8 cellular contexts compared by ENCODE assay signal in genomic region chr1:12052008-12052573, GRCh38. TPM values are rescaled to one million over a fixed set of nuclear protein-coding genes. Genes with fewer than 3 reads are reported as not detected.
DNase-seq lines count a peak whose midpoint lies in the region; ATAC-seq and TF ChIP-seq lines count a peak whose summit lies in the region.

No MANE protein-coding gene starts in this region.

- H3K9me3 ChIP-seq in body of pancreas (no peaks in the 10 kb centered on the region), left lung (no peaks in the 10 kb centered on the region)
- no peaks in the 10 kb centered on the region for H3K9me3 ChIP-seq in CD4-positive, alpha-beta T cell (ENCODE audit: control insufficient read depth, low read length)

- no peak overlapping the region for H3K4me3 Mint-ChIP-seq in CD4-positive, alpha-beta T cell

- WGBS in body of pancreas, 2 donors, result 36 to 46% methylated on average over 9 of the region's 9 CpGs

- POLR2A ChIA-PET in CD4-positive, alpha-beta T cell (lab: Charles Lee), result interaction anchor here (0.7 kb wide), 1 partner anchor 123 kb away, joined by 3 read pairs; no protein-coding TSS in a partner anchor

- no peak overlapping the region for H3K27ac Mint-ChIP-seq in CD4-positive, alpha-beta T cell

- no peaks in the 10 kb centered on the region for H3K27me3 Mint-ChIP-seq in CD4-positive, alpha-beta T cell

- TF ChIP-seq POLR2A in body of pancreas (IDR thresholded peaks at IDR 0.05), result no peak

- H3K36me3 ChIP-seq in body of pancreas (replicated peaks in 1 of 2; ENCODE audit: insufficient read depth in 1 of 2, low read depth in 2 of 2) (no peaks in the 10 kb centered on the region), left lung (no peaks in the 10 kb centered on the region)

- H3K36me3 Mint-ChIP-seq in CD4-positive, alpha-beta T cell (ENCODE audit: low read depth), result no peaks in the 10 kb centered on the region

- ATAC-seq in GM18519 (IDR thresholded peaks at IDR 0.05; ENCODE audit: low FRiP score, unreplicated experiment), result peak; percentile 49
- ATAC-seq in HG02759 (IDR thresholded peaks at IDR 0.05; ENCODE audit: unreplicated experiment), result peak; percentile 75
- ATAC-seq in body of pancreas, result peak; percentile 62
- ATAC-seq in left lung, result peak; percentile 93
- ATAC-seq in CD4-positive, alpha-beta T cell (ENCODE audit: poor library complexity), result no peak

- no peaks in the 10 kb centered on the region for H3K4me1 Mint-ChIP-seq in CD4-positive, alpha-beta T cell (ENCODE audit: low read depth)

- no peak overlapping the region for H3K4me3 ChIP-seq in AG09309 (ENCODE audit: control insufficient read depth, low read depth, low read length)
- H3K4me3 ChIP-seq in body of pancreas, result no peak overlapping the region
- H3K4me3 ChIP-seq in left lung, result no peak overlapping the region

- intact Hi-C loops in body of pancreas (cut with DNase I), result no loop called here
- intact Hi-C loops in left lung (cut with DNase I), result no loop called here
- intact Hi-C loops in CD4-positive, alpha-beta T cell (cut with DNase I, micrococcal nuclease), result no loop called here

- H3K4me1 ChIP-seq in body of pancreas (no peaks in the 10 kb centered on the region), left lung (peaks cover 0 to 4% of the 10 kb centered on the region in 2 donors)

- CTCF ChIA-PET in CD4-positive, alpha-beta T cell (lab: Charles Lee), result no interaction called here

- H3K27ac ChIP-seq in body of pancreas (no peak overlapping the region), left lung (no peak overlapping the region)
- H3K27ac ChIP-seq in CD4-positive, alpha-beta T cell (ENCODE audit: low read depth, low read length), result no peak overlapping the region

- peak; percentile 48 for DNase-seq in AG09309 (ENCODE audit: low read depth)
- DNase-seq in NCI-H226, result peak; percentile 86
- peak in 3 of 4 donors; percentile 34 to 50 (median 36) for DNase-seq in body of pancreas
- peak in 1 of 2 donors; percentile 69 for DNase-seq in left lung
- DNase-seq in ureter (ENCODE audit: low spot score), result peak; percentile 65
- no peak for DNase-seq in CD4-positive, alpha-beta T cell

- H3K27me3 ChIP-seq in body of pancreas, result no peaks in the 10 kb centered on the region
- H3K27me3 ChIP-seq in left lung, result peaks cover 0 to 7% of the 10 kb centered on the region in 2 donors
- H3K27me3 ChIP-seq in CD4-positive, alpha-beta T cell (ENCODE audit: control insufficient read depth, insufficient read depth, low read length), result no peaks in the 10 kb centered on the region

- TF ChIP-seq CTCF in AG09309 (IDR thresholded peaks at IDR 0.05; ENCODE audit: control insufficient read depth, insufficient read depth, low read depth, low read length, missing control alignments) (no peak), body of pancreas (IDR thresholded peaks at IDR 0.05) (no peak), left lung (IDR thresholded peaks at IDR 0.05) (no peak)
- no peak for TF ChIP-seq CTCF in CD4-positive, alpha-beta T cell (IDR thresholded peaks at IDR 0.05)

- H3K9me3 Mint-ChIP-seq in CD4-positive, alpha-beta T cell, result no peaks in the 10 kb centered on the region

RNA-seq across cellular contexts. Expression of gene TNFRSF8, which starts 11.0 kb away (rescaled TPM):
- total RNA-seq in body of pancreas (not detected), left lung (1 to 10 TPM in 1 of 2 donors, under 1 TPM in 1; 0.99 to 2.8 TPM), ureter (0.36 TPM)
- under 1 TPM in 1 of 2 experiments, not detected in 1; 0.14 TPM for total RNA-seq in CD4-positive, alpha-beta T cell

RNA-seq across cellular contexts. Expression of gene MIIP, which starts 32.8 kb away (rescaled TPM):
- total RNA-seq in body of pancreas, result 10 to 100 TPM; 23.7 to 25.9 TPM
- 10 to 100 TPM; 26.8 to 42.3 TPM for total RNA-seq in left lung
- total RNA-seq in ureter, result 28.0 TPM
- total RNA-seq in CD4-positive, alpha-beta T cell, result 10 to 100 TPM; 21.8 to 23.1 TPM

Comparison
In these comparisons a context has a peak if more than half of its experiments do, and no peak if none do; other contexts are left out.
1. DNase-seq: peak in AG09309 (single experiment), NCI-H226 (single experiment), body of pancreas (3 of 4) and ureter (single experiment); none in CD4-positive, alpha-beta T cell (0 of 10).